In genomic region chr6:28345201-28345600, GRCh38 we compare ENCODE assay signal across 1 cellular context.
TF ChIP-seq lines count a peak whose summit lies in the region.

No MANE protein-coding gene starts in this region.

TF ChIP-seq in HepG2, 621 proteins besides CTCF, POLR2A, EP300 and RAD21 (continued from another document):
- TF ChIP-seq ZHX2 (IDR thresholded peaks at IDR 0.05; ENCODE audit: low read depth) (0 out of 2 replicates have a peak, but pooled peaks have one; percentile 51), ZHX2 (CRISPR knock-in tag; IDR thresholded peaks at IDR 0.05; ENCODE audit: borderline replicate concordance) (no peak), ZNF460 (CRISPR knock-in tag; IDR thresholded peaks at IDR 0.05; ENCODE audit: borderline replicate concordance) (no peak), ZNF331 (CRISPR knock-in tag; IDR thresholded peaks at IDR 0.05) (peak; percentile 67; the same call in 1 of the 2 replicates), ZFP1 (CRISPR knock-in tag; IDR thresholded peaks at IDR 0.05) (0 out of 2 replicates have a peak, but pooled peaks have one; percentile 41), ZNF577 (CRISPR knock-in tag; IDR thresholded peaks at IDR 0.05; ENCODE audit: borderline replicate concordance, low read depth) (no peak), SOX6 (IDR thresholded peaks at IDR 0.05) (no peak), SOX6 (CRISPR knock-in tag; IDR thresholded peaks at IDR 0.05) (peak; percentile 66), MATR3 (CRISPR knock-in tag; IDR thresholded peaks at IDR 0.05) (no peak), ZNF10 (CRISPR knock-in tag; IDR thresholded peaks at IDR 0.05; ENCODE audit: borderline replicate concordance, low read depth) (no peak), ZNF282 (IDR thresholded peaks at IDR 0.05; ENCODE audit: partially characterized antibody) (no peak), POGZ (CRISPR knock-in tag; IDR thresholded peaks at IDR 0.05) (peak; percentile 69)
- TF ChIP-seq, protein P1, sequence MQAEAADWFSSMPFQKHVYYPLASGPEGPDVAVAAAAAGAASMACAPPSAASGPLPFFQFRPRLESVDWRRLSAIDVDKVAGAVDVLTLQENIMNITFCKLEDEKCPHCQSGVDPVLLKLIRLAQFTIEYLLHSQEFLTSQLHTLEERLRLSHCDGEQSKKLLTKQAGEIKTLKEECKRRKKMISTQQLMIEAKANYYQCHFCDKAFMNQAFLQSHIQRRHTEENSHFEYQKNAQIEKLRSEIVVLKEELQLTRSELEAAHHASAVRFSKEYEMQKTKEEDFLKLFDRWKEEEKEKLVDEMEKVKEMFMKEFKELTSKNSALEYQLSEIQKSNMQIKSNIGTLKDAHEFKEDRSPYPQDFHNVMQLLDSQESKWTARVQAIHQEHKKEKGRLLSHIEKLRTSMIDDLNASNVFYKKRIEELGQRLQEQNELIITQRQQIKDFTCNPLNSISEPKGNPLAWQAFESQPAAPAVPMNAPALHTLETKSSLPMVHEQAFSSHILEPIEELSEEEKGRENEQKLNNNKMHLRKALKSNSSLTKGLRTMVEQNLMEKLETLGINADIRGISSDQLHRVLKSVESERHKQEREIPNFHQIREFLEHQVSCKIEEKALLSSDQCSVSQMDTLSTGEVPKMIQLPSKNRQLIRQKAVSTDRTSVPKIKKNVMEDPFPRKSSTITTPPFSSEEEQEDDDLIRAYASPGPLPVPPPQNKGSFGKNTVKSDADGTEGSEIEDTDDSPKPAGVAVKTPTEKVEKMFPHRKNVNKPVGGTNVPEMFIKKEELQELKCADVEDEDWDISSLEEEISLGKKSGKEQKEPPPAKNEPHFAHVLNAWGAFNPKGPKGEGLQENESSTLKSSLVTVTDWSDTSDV (CRISPR knock-in tag; IDR thresholded peaks at IDR 0.05) = no peak
- TF ChIP-seq, protein P2, sequence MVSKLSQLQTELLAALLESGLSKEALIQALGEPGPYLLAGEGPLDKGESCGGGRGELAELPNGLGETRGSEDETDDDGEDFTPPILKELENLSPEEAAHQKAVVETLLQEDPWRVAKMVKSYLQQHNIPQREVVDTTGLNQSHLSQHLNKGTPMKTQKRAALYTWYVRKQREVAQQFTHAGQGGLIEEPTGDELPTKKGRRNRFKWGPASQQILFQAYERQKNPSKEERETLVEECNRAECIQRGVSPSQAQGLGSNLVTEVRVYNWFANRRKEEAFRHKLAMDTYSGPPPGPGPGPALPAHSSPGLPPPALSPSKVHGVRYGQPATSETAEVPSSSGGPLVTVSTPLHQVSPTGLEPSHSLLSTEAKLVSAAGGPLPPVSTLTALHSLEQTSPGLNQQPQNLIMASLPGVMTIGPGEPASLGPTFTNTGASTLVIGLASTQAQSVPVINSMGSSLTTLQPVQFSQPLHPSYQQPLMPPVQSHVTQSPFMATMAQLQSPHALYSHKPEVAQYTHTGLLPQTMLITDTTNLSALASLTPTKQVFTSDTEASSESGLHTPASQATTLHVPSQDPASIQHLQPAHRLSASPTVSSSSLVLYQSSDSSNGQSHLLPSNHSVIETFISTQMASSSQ (IDR thresholded peaks at IDR 0.05; ENCODE audit: low read depth) = peak; percentile 74
- TF ChIP-seq, protein P2 (CRISPR knock-in tag; IDR thresholded peaks at IDR 0.05; ENCODE audit: borderline replicate concordance) = peak; percentile 70; the same call in 1 of the 2 replicates
